7 cellular contexts compared by ENCODE assay signal in the genomic region with DNA sequence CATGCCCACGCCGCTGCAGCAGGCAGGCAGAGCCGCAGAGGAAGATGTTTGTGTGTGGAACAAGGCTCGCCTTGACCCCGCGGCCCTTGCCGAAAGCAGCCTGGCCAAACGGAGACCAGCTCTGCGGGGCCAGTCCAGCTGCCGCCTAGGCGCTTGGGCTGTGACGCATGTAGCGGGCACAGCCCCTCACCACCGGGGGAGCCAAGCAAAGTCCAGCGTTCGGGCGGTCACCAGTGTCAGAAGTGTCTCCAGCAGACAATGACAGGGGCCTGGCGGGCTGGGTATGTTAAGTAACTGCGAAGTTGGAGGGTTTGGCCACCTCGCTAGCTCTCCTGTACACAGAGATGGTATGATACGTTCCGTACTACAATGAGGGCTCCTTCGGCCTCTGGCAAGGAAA. TPM values are rescaled to one million over a fixed set of nuclear protein-coding genes. Genes with fewer than 3 reads are reported as not detected.
DNase-seq lines count a peak whose midpoint lies in the region; ATAC-seq lines count a peak whose summit lies in the region.

No MANE protein-coding gene starts in this region.

- H3K4me1 ChIP-seq in HUES64 (ENCODE audit: insufficient read depth, low read length) (peaks cover 6% of the 10 kb centered on the region; the same call in 1 of the 2 replicates), adipocyte (ENCODE audit: control insufficient read depth, insufficient read depth, low read length) (peaks cover 12% of the 10 kb centered on the region), iPS-20b (ENCODE audit: insufficient read depth, low read length) (no peaks in the 10 kb centered on the region)

- no peak for ATAC-seq in GM19455 (IDR thresholded peaks at IDR 0.05; ENCODE audit: unreplicated experiment)
- ATAC-seq in GM19023 (IDR thresholded peaks at IDR 0.05; ENCODE audit: unreplicated experiment), result no peak

- H3K27ac ChIP-seq in HUES64 (ENCODE audit: low read depth, low read length), result no peak overlapping the region
- H3K27ac ChIP-seq in iPS-20b (ENCODE audit: low read length), result no peak overlapping the region

- DNase-seq in adipocyte (ENCODE audit: low read depth), result peak; percentile 31
- no peak for DNase-seq in HPDE6-E6E7 (ENCODE audit: extremely low spot score)

- peak overlapping the region; percentile 78 for H3K4me3 ChIP-seq in HUES64 (ENCODE audit: low read length)
- H3K4me3 ChIP-seq in adipocyte (ENCODE audit: low read length), result peak overlapping the region; percentile 82
- H3K4me3 ChIP-seq in iPS-20b (ENCODE audit: low read length), result peak overlapping the region; percentile 73

- no peaks in the 10 kb centered on the region for H3K27me3 Mint-ChIP-seq in stimulated activated naive CD8-positive, alpha-beta T cell treated with anti-CD3 and anti-CD28 coated beads, Interleukin-15, Interleukin-2, amounts not matched to agents 100 ng/mL and 50 ng/mL, for 24 hours

- no peaks in the 10 kb centered on the region for H3K36me3 ChIP-seq in HUES64 (ENCODE audit: insufficient read depth, low read length)
- H3K36me3 ChIP-seq in adipocyte (ENCODE audit: control insufficient read depth, insufficient read depth, low read length, severe bottlenecking), result no peaks in the 10 kb centered on the region
- H3K36me3 ChIP-seq in iPS-20b (ENCODE audit: insufficient read depth, low read depth, low read length), result no peaks in the 10 kb centered on the region

- no peaks in the 10 kb centered on the region for H3K36me3 Mint-ChIP-seq in stimulated activated naive CD8-positive, alpha-beta T cell treated with anti-CD3 and anti-CD28 coated beads, Interleukin-15, Interleukin-2, amounts not matched to agents 100 ng/mL and 50 ng/mL, for 24 hours (ENCODE audit: low read depth)

- H3K4me3 Mint-ChIP-seq in stimulated activated naive CD8-positive, alpha-beta T cell treated with anti-CD3 and anti-CD28 coated beads, Interleukin-15, Interleukin-2, amounts not matched to agents 100 ng/mL and 50 ng/mL, for 24 hours, result peak overlapping the region; percentile 77

- peaks cover 13% of the 10 kb centered on the region for H3K4me1 Mint-ChIP-seq in stimulated activated naive CD8-positive, alpha-beta T cell treated with anti-CD3 and anti-CD28 coated beads, Interleukin-15, Interleukin-2, amounts not matched to agents 100 ng/mL and 50 ng/mL, for 24 hours (ENCODE audit: low read depth)

- H3K9me3 ChIP-seq in HUES64 (ENCODE audit: insufficient read depth, low read depth, low read length) (no peaks in the 10 kb centered on the region), adipocyte (ENCODE audit: control insufficient read depth, low read length) (no peaks in the 10 kb centered on the region), iPS-20b (ENCODE audit: insufficient read depth, low read depth, low read length) (no peaks in the 10 kb centered on the region)

- WGBS in HUES64, result 37% methylated on average over 23 of the region's 23 CpGs

- peaks cover 16% of the 10 kb centered on the region for H3K27me3 ChIP-seq in HUES64 (ENCODE audit: insufficient read depth, low read length)
- H3K27me3 ChIP-seq in adipocyte (replicated peaks; ENCODE audit: control insufficient read depth, insufficient read depth, low read length), result peaks cover 2% of the 10 kb centered on the region
- peaks cover 21% of the 10 kb centered on the region for H3K27me3 ChIP-seq in iPS-20b (ENCODE audit: insufficient read depth, low read length)

- H3K9ac ChIP-seq in HUES64 (ENCODE audit: low read depth, low read length) (no peak overlapping the region), adipocyte (ENCODE audit: low read length) (peak overlapping the region; percentile 87), iPS-20b (ENCODE audit: low read depth, low read length) (peak overlapping the region; percentile 56; the same call in 1 of the 2 replicates)

- no peaks in the 10 kb centered on the region for H3K9me3 Mint-ChIP-seq in stimulated activated naive CD8-positive, alpha-beta T cell treated with anti-CD3 and anti-CD28 coated beads, Interleukin-15, Interleukin-2, amounts not matched to agents 100 ng/mL and 50 ng/mL, for 24 hours

- H3K27ac Mint-ChIP-seq in stimulated activated naive CD8-positive, alpha-beta T cell treated with anti-CD3 and anti-CD28 coated beads, Interleukin-15, Interleukin-2, amounts not matched to agents 100 ng/mL and 50 ng/mL, for 24 hours, result no peak overlapping the region

RNA-seq across cellular contexts. Expression of gene AMER1, which starts 1.3 kb away (rescaled TPM):
- 7.5 TPM for polyA plus RNA-seq in HUES64 (2013, experiment 1 of 2)
- 7.3 TPM for polyA plus RNA-seq in HUES64 (2013, experiment 2 of 2)

RNA-seq across cellular contexts. Expression of gene ASB12, which starts 26.2 kb away (rescaled TPM):
- polyA plus RNA-seq in HUES64 (2013, experiment 1 of 2), result 0.40 TPM
- polyA plus RNA-seq in HUES64 (2013, experiment 2 of 2), result 0.70 TPM
